Comparison of ENCODE assay signal across 23 cellular contexts in the genomic region with DNA sequence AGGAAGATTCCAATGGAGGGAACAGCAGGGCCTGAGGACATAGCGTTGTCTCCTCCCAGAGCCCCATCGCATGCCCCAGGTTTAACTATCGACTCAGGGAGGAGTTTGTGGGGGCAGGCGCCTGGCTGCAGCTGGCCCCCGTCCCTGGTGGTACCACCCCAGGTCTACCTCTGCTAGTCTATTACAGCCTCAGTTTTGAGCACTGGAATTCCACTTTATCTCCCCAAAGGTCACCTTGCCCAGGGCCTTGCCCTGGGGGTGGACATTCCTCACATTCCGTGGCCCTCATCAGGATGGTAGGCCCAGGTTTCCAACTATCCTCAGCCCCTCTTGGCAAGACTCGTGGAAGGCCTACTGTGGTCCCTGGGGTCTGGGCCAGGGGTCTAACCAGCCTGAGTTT.
DNase-seq lines count a peak whose midpoint lies in the region; ATAC-seq, FAIRE-seq and TF ChIP-seq lines count a peak whose summit lies in the region.
"Had no signal": no experiment of that assay in that cellular context is flagged by ENCODE, and none has a peak within 500 bp of the region (broad histone marks: within the 10 kb centered on the region; RNA-seq: fewer than 3 reads in every experiment).

No MANE protein-coding gene starts in this region.

- no peak for TF ChIP-seq POLR2A in sigmoid colon (IDR thresholded peaks at IDR 0.05)
- no peak for TF ChIP-seq POLR2A in GM12892 (IDR thresholded peaks at IDR 0.05; ENCODE audit: low read depth, low read length)

- H3K27me3 Mint-ChIP-seq in Caco-2 (ENCODE audit: insufficient read depth, unreplicated experiment) (no peaks in the 10 kb centered on the region), endodermal cell (ENCODE audit: insufficient read depth) (peaks cover 19% of the 10 kb centered on the region), neural progenitor cell (ENCODE audit: insufficient read depth, low read depth) (peaks cover 11% of the 10 kb centered on the region), type B pancreatic cell (peaks cover 3% of the 10 kb centered on the region)

- intact Hi-C loops in Caco-2 (cut with micrococcal nuclease; ENCODE audit: unreplicated experiment) (no loop called here), sigmoid colon (cut with DNase I) (no loop called here)

- no peak for TF ChIP-seq CTCF in Caco-2 (IDR thresholded peaks at IDR 0.05; ENCODE audit: insufficient read depth in 1 of 2, low read depth in 1 of 2, low read length in 1 of 2, severe bottlenecking in 1 of 2, unreplicated experiment in 1 of 2)
- no peak for TF ChIP-seq CTCF in endodermal cell (conservative IDR thresholded peaks at IDR 0.05)
- TF ChIP-seq CTCF in neural progenitor cell (IDR thresholded peaks at IDR 0.05), result no peak
- no peak for TF ChIP-seq CTCF in sigmoid colon (IDR thresholded peaks at IDR 0.05)
- no peak for TF ChIP-seq CTCF in type B pancreatic cell (conservative IDR thresholded peaks at IDR 0.05)

- H3K4me1 ChIP-seq in Caco-2 (peaks cover 20% of the 10 kb centered on the region), endodermal cell (ENCODE audit: control insufficient read depth, insufficient read depth, low read length) (peaks cover 20% of the 10 kb centered on the region), neural progenitor cell (peaks cover 30% of the 10 kb centered on the region), sigmoid colon (peaks cover 0 to 24% (median 22%) of the 10 kb centered on the region in 4 donors)

- H3K9me3 Mint-ChIP-seq in Caco-2 (ENCODE audit: unreplicated experiment), result no peaks in the 10 kb centered on the region
- peaks cover 9% of the 10 kb centered on the region for H3K9me3 Mint-ChIP-seq in endodermal cell
- H3K9me3 Mint-ChIP-seq in neural progenitor cell, result peaks cover 3% of the 10 kb centered on the region
- no peaks in the 10 kb centered on the region for H3K9me3 Mint-ChIP-seq in type B pancreatic cell

- no peak for TF ChIP-seq RAD21 in Ishikawa (IDR thresholded peaks at IDR 0.05; ENCODE audit: low read depth)

- H3K79me2 ChIP-seq in neural progenitor cell (ENCODE audit: low read depth), result no peaks in the 10 kb centered on the region

- TF ChIP-seq EP300 in Ishikawa (IDR thresholded peaks at IDR 0.05; ENCODE audit: borderline replicate concordance), result no peak
- no peak for TF ChIP-seq EP300 in sigmoid colon (IDR thresholded peaks at IDR 0.05)

- no peak for ATAC-seq in HG03469 (IDR thresholded peaks at IDR 0.05; ENCODE audit: unreplicated experiment)
- ATAC-seq: Right ventricle myocardium inferior, SK-N-SH treated with all-trans-retinoic acid at 6 μM for 48 hours had no signal

- H3K4me3 ChIP-seq in Caco-2 (ENCODE audit: low read depth, low read length) (no peak overlapping the region), endodermal cell (ENCODE audit: low read length) (no peak overlapping the region), neural progenitor cell (no peak overlapping the region), sigmoid colon (no peak overlapping the region)
- H3K4me3 ChIP-seq: GM23248, PC-9, SJCRH30 had no signal

- peaks cover 31% of the 10 kb centered on the region for H3K4me1 Mint-ChIP-seq in Caco-2 (ENCODE audit: low read depth, unreplicated experiment)
- peaks cover 36% of the 10 kb centered on the region for H3K4me1 Mint-ChIP-seq in endodermal cell
- peaks cover 52% of the 10 kb centered on the region for H3K4me1 Mint-ChIP-seq in neural progenitor cell
- H3K4me1 Mint-ChIP-seq in type B pancreatic cell (ENCODE audit: unreplicated experiment), result peaks cover 44% of the 10 kb centered on the region

- H3K27ac ChIP-seq in endodermal cell (ENCODE audit: low read depth, low read length) (no peak overlapping the region), neural progenitor cell (no peak overlapping the region), sigmoid colon (no peak overlapping the region)
- H3K27ac ChIP-seq: GM23248, HL-60, PC-9, SJCRH30 had no signal

- H3K27ac Mint-ChIP-seq in Caco-2 (ENCODE audit: unreplicated experiment) (peak overlapping the region; percentile 49), endodermal cell (peak overlapping the region; percentile 49), neural progenitor cell (peak overlapping the region; percentile 88), type B pancreatic cell (no peak overlapping the region)

- FAIRE-seq in GM12892 (lab: Jason Lieb, UNC), result no peak

- no peak overlapping the region for H3K9ac ChIP-seq in endodermal cell (ENCODE audit: extremely low read depth, low read length, poor library complexity, severe bottlenecking)
- no peak overlapping the region for H3K9ac ChIP-seq in neural progenitor cell
- H3K9ac ChIP-seq: GM23248 had no signal

- H3K4me3 Mint-ChIP-seq in Caco-2 (ENCODE audit: unreplicated experiment), result peak overlapping the region; percentile 5
- H3K4me3 Mint-ChIP-seq in endodermal cell, result no peak overlapping the region
- H3K4me3 Mint-ChIP-seq in neural progenitor cell, result no peak overlapping the region
- H3K4me3 Mint-ChIP-seq in type B pancreatic cell, result no peak overlapping the region

- no peaks in the 10 kb centered on the region for H3K27me3 ChIP-seq in Caco-2 (replicated peaks; ENCODE audit: control insufficient read depth, insufficient read depth, low read length)
- H3K27me3 ChIP-seq in endodermal cell (ENCODE audit: control insufficient read depth, insufficient read depth, low read length, poor library complexity, severe bottlenecking), result no peaks in the 10 kb centered on the region
- H3K27me3 ChIP-seq in neural progenitor cell, result peaks cover 12% of the 10 kb centered on the region
- H3K27me3 ChIP-seq in sigmoid colon, result no peaks in the 10 kb centered on the region

- no peak overlapping the region for H2AFZ ChIP-seq in neural progenitor cell (replicated peaks)
- H2AFZ ChIP-seq: GM23248, PC-9 had no signal

- BruUV-seq in Caco-2 (replicated peaks; lab: Mats Ljungman, UMichigan), result no TSS peak

- CTCF ChIA-PET in Caco-2 (lab: Charles Lee), result no interaction called here

- POLR2A ChIA-PET in Caco-2 (lab: Charles Lee), result no interaction called here

- no peaks in the 10 kb centered on the region for H3K36me3 ChIP-seq in Caco-2 (ENCODE audit: control insufficient read depth, insufficient read depth, low read length)
- no peaks in the 10 kb centered on the region for H3K36me3 ChIP-seq in endodermal cell (ENCODE audit: control insufficient read depth, insufficient read depth, low read length)
- H3K36me3 ChIP-seq in neural progenitor cell, result no peaks in the 10 kb centered on the region
- H3K36me3 ChIP-seq in sigmoid colon, result no peaks in the 10 kb centered on the region
- H3K36me3 ChIP-seq: SJCRH30 had no signal

- WGBS in endodermal cell (ENCODE audit: insufficient coverage in 1 of 2, insufficient read length in 1 of 2), 2 experiments, result 77 to 88% methylated on average over 3 to 7 of the region's 7 CpGs
- WGBS in sigmoid colon, 2 donors, result 92 to 93% methylated on average over 7 of the region's 7 CpGs

- DNase-seq in Caco-2, result peak; percentile 62 to 82
- no peak for DNase-seq in endodermal cell
- DNase-seq in neural progenitor cell (ENCODE audit: low spot score), result no peak
- no peak for DNase-seq in sigmoid colon
- no peak for DNase-seq in type B pancreatic cell (ENCODE audit: extremely low spot score, unreplicated experiment)
- DNase-seq in GM12892 (ENCODE audit: insufficient read length), result no peak
- DNase-seq: DMS153, GM23248, HCEC 1CT, Kasumi-1, NCI-H1092 treated with DMSO at 0.1 percent for 48 hours, NCI-H1436, NCI-H187, NCI-H2171 treated with DMSO at 0.1 percent for 48 hours, NCI-H524, NCI-H774, SJCRH30 had no signal

- no peak overlapping the region for H3K4me2 ChIP-seq in neural progenitor cell
- H3K4me2 ChIP-seq: PC-9 had no signal

- no peaks in the 10 kb centered on the region for H3K9me3 ChIP-seq in Caco-2
- no peaks in the 10 kb centered on the region for H3K9me3 ChIP-seq in endodermal cell (ENCODE audit: control insufficient read depth, low read length)
- H3K9me3 ChIP-seq in neural progenitor cell (ENCODE audit: low read depth), result no peaks in the 10 kb centered on the region
- no peaks in the 10 kb centered on the region for H3K9me3 ChIP-seq in sigmoid colon
- H3K9me3 ChIP-seq: SJCRH30 had no signal

- peaks cover 30% of the 10 kb centered on the region for H3F3A ChIP-seq in neural progenitor cell (ENCODE audit: low read depth)

- H3K36me3 Mint-ChIP-seq in Caco-2 (ENCODE audit: insufficient read depth, unreplicated experiment), result peaks cover 8% of the 10 kb centered on the region
- peaks cover 1% of the 10 kb centered on the region for H3K36me3 Mint-ChIP-seq in endodermal cell (ENCODE audit: low read depth)
- peaks cover 2% of the 10 kb centered on the region for H3K36me3 Mint-ChIP-seq in neural progenitor cell
- H3K36me3 Mint-ChIP-seq in type B pancreatic cell, result peaks cover 4% of the 10 kb centered on the region

- no peaks in the 10 kb centered on the region for H4K20me1 ChIP-seq in neural progenitor cell (ENCODE audit: low read depth)

TF ChIP-seq in Ishikawa, 13 proteins besides CTCF, POLR2A, EP300 and RAD21:
- TF ChIP-seq TCF12 (IDR thresholded peaks at IDR 0.05; ENCODE audit: low read depth), result no peak
- TF ChIP-seq YY1 (IDR thresholded peaks at IDR 0.05; ENCODE audit: low read depth), result no peak
- TF ChIP-seq CEBPB (IDR thresholded peaks at IDR 0.05), result no peak
- TF ChIP-seq EGR1 (IDR thresholded peaks at IDR 0.05), result no peak
- TF ChIP-seq, protein P1, sequence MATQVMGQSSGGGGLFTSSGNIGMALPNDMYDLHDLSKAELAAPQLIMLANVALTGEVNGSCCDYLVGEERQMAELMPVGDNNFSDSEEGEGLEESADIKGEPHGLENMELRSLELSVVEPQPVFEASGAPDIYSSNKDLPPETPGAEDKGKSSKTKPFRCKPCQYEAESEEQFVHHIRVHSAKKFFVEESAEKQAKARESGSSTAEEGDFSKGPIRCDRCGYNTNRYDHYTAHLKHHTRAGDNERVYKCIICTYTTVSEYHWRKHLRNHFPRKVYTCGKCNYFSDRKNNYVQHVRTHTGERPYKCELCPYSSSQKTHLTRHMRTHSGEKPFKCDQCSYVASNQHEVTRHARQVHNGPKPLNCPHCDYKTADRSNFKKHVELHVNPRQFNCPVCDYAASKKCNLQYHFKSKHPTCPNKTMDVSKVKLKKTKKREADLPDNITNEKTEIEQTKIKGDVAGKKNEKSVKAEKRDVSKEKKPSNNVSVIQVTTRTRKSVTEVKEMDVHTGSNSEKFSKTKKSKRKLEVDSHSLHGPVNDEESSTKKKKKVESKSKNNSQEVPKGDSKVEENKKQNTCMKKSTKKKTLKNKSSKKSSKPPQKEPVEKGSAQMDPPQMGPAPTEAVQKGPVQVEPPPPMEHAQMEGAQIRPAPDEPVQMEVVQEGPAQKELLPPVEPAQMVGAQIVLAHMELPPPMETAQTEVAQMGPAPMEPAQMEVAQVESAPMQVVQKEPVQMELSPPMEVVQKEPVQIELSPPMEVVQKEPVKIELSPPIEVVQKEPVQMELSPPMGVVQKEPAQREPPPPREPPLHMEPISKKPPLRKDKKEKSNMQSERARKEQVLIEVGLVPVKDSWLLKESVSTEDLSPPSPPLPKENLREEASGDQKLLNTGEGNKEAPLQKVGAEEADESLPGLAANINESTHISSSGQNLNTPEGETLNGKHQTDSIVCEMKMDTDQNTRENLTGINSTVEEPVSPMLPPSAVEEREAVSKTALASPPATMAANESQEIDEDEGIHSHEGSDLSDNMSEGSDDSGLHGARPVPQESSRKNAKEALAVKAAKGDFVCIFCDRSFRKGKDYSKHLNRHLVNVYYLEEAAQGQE (IDR thresholded peaks at IDR 0.05; ENCODE audit: low read depth), result no peak
- peak; percentile 47 for TF ChIP-seq TEAD4 (IDR thresholded peaks at IDR 0.05)

Comparison
In these comparisons a context has a peak if more than half of its experiments do, and no peak if none do; other contexts are left out.
1. DNase-seq: peak in Caco-2 (2 of 2); none in endodermal cell (single experiment), neural progenitor cell (single experiment), sigmoid colon (single experiment), type B pancreatic cell (single experiment) and GM12892 (single experiment).